Comparison of ENCODE assay signal across 1 cellular context in genomic region chr14:74994182-74994581, GRCh38. TPM values are rescaled to one million over a fixed set of nuclear protein-coding genes. Genes with fewer than 3 reads are reported as not detected.
"Had no signal": no experiment of that assay in that cellular context is flagged by ENCODE, and none has a peak within 500 bp of the region (broad histone marks: within the 10 kb centered on the region; RNA-seq: fewer than 3 reads in every experiment).

No MANE protein-coding gene starts in this region.

RNA-seq across cellular contexts. Expression of gene PGF, which starts 38.8 kb away (rescaled TPM):
- total RNA-seq: mononuclear cell had no signal
